In the genomic region with DNA sequence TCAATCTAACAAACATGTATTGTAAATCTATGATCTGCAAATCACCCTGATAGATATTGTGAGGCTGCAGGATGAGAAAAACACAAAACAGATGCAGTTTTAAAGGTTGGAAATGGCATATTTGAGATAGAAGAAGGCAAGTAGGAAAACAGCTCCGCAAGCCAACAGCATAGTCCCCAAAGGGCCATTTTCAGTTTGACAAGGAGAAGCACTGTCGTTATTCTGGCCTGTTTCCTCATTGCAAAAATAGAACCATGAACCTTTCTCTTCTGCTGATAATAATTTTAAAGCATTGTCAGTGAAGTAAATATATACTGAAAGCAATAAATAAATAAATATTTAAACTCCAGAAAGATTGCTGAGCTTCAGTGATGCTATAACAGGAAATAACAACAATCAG, we compare ENCODE assay signal across 30 cellular contexts.
"Had no signal": no experiment of that assay in that cellular context is flagged by ENCODE, and none has a peak within 500 bp of the region (broad histone marks: within the 10 kb centered on the region; RNA-seq: fewer than 3 reads in every experiment).

No MANE protein-coding gene starts in this region.

- H3K4me3 ChIP-seq: ascending aorta, PC-9, SJCRH30, SK-N-MC had no signal

- H2AFZ ChIP-seq: PC-9 had no signal

- H3K4me3 Mint-ChIP-seq: activated CD4-positive, alpha-beta T cell treated with anti-CD3 and anti-CD28 coated beads, Interleukin-2, amount 10 ng/mL, durations not matched to agents 7 days and 5 days; activated CD8-positive, alpha-beta T cell treated with anti-CD3 and anti-CD28 coated beads, Interleukin-2, amount 10 ng/mL, durations not matched to agents 7 days and 5 days; activated naive CD4-positive, alpha-beta T cell treated with anti-CD3 and anti-CD28 coated beads, Interleukin-2, amount 50 U/mL, for 24 hours; activated naive CD8-positive, alpha-beta T cell treated with anti-CD3 and anti-CD28 coated beads, Interleukin-2, amount 10 ng/mL, durations not matched to agents 7 days and 5 days; activated T-cell treated with anti-CD3 and anti-CD28 coated beads, Interleukin-2, amount 50 U/mL, for 24 hours had no signal

- H3K27ac ChIP-seq: ascending aorta, KMS-11, PC-9, RWPE1, SJCRH30, SK-N-MC, WERI-Rb-1 had no signal

- H3K9me3 ChIP-seq: ascending aorta, SJCRH30 had no signal

- H3K27me3 ChIP-seq: ascending aorta, SJCRH30 had no signal

- H3K4me1 ChIP-seq: ascending aorta had no signal

- H3K36me3 ChIP-seq: SJCRH30, WERI-Rb-1 had no signal

- DNase-seq: activated CD4-positive, alpha-beta T cell treated with anti-CD3 and anti-CD28 coated beads, Interleukin-2, amount 10 ng/mL, durations not matched to agents 7 days and 5 days; activated CD4-positive, alpha-beta T cell treated with anti-CD3 and anti-CD28 coated beads, Interleukin-2, amount 50 U/mL, for 48 hours; activated CD8-positive, alpha-beta T cell treated with anti-CD3 and anti-CD28 coated beads, Interleukin-2, amount 10 ng/mL, durations not matched to agents 7 days and 5 days; activated gamma-delta T cell; activated naive CD4-positive, alpha-beta T cell treated with Interleukin-2 at 50 U/mL for 16 hours; activated naive CD8-positive, alpha-beta T cell treated with anti-CD3 and anti-CD28 coated beads, Interleukin-2, amount 10 ng/mL, durations not matched to agents 7 days and 5 days; activated T-cell treated with anti-CD3 and anti-CD28 coated beads, Interleukin-2, amount 50 U/mL, for 24 hours; amygdala; MM.1S; MV-4-11; NCI-H1092; NCI-H1436 treated with DMSO at 0.1 percent for 48 hours; NCI-H1694 treated with DMSO at 0.1 percent for 48 hours; NCI-H2029; NCI-H345; NCI-H510A; NCI-H526; NCI-H748 treated with DMSO at 0.1 percent for 48 hours; NK-92 treated with Interleukin-12 subunit alpha and Interleukin-12 subunit beta, amount 100 ng/mL, for 24 hours; PC-9; SHP77; SJCRH30; T1000; WERI-Rb-1 had no signal

- H3K4me2 ChIP-seq: KMS-11, PC-9 had no signal

- H3K4me1 Mint-ChIP-seq: activated CD4-positive, alpha-beta T cell treated with anti-CD3 and anti-CD28 coated beads, Interleukin-2, amount 10 ng/mL, durations not matched to agents 7 days and 5 days; activated naive CD4-positive, alpha-beta T cell treated with anti-CD3 and anti-CD28 coated beads, Interleukin-2, amount 50 U/mL, for 24 hours had no signal

- H3K9ac ChIP-seq: KMS-11 had no signal

- ATAC-seq: activated CD8-positive, alpha-beta T cell treated with anti-CD3 and anti-CD28 coated beads, Interleukin-2, amount 10 ng/mL, durations not matched to agents 7 days and 5 days had no signal

- H3K27ac Mint-ChIP-seq: activated CD4-positive, alpha-beta T cell treated with anti-CD3 and anti-CD28 coated beads, Interleukin-2, amount 10 ng/mL, durations not matched to agents 7 days and 5 days; activated CD8-positive, alpha-beta T cell treated with anti-CD3 and anti-CD28 coated beads, Interleukin-2, amount 10 ng/mL, durations not matched to agents 7 days and 5 days; activated naive CD4-positive, alpha-beta T cell treated with anti-CD3 and anti-CD28 coated beads, Interleukin-2, amount 50 U/mL, for 24 hours; activated naive CD8-positive, alpha-beta T cell treated with anti-CD3 and anti-CD28 coated beads, Interleukin-2, amount 10 ng/mL, durations not matched to agents 7 days and 5 days; activated T-cell treated with anti-CD3 and anti-CD28 coated beads, Interleukin-2, amount 50 U/mL, for 24 hours; activated T-helper 2 cell treated with anti-CD3 and anti-CD28 coated beads, Interferon-gamma antibody, Interleukin-2, Interleukin-4, amounts not matched to agents 10 μg/mL and 5 μg/mL and 100 μg/mL, durations not matched to agents 14 hours and 24 hours and 36 hours had no signal

- H3K27me3 Mint-ChIP-seq: activated CD4-positive, alpha-beta T cell treated with anti-CD3 and anti-CD28 coated beads, Interleukin-2, amount 10 ng/mL, durations not matched to agents 7 days and 5 days; activated naive CD4-positive, alpha-beta T cell treated with anti-CD3 and anti-CD28 coated beads, Interleukin-2, amount 50 U/mL, for 24 hours; activated naive CD8-positive, alpha-beta T cell treated with anti-CD3 and anti-CD28 coated beads, Interleukin-2, amount 10 ng/mL, durations not matched to agents 7 days and 5 days; activated T-cell treated with anti-CD3 and anti-CD28 coated beads, Interleukin-2, amount 50 U/mL, for 24 hours had no signal
